18 cellular contexts compared by ENCODE assay signal in genomic region chr11:84194696-84195095, GRCh38.
"Had no signal": no experiment of that assay in that cellular context is flagged by ENCODE, and none has a peak within 500 bp of the region (broad histone marks: within the 10 kb centered on the region; RNA-seq: fewer than 3 reads in every experiment).

No MANE protein-coding gene starts in this region.

- H3K27me3 ChIP-seq: dorsolateral prefrontal cortex, esophagus muscularis mucosa, foreskin keratinocyte, gastroesophageal sphincter, heart left ventricle, hepatocyte, left lung had no signal

- H3K9me3 ChIP-seq: gastroesophageal sphincter had no signal

- H3K36me3 ChIP-seq: esophagus muscularis mucosa, gastroesophageal sphincter, heart left ventricle, left lung had no signal

- H3K4me3 ChIP-seq: coronary artery, dorsolateral prefrontal cortex, esophagus muscularis mucosa, gastroesophageal sphincter, heart left ventricle, hepatocyte, left lung, lung had no signal

- H3K27ac ChIP-seq: coronary artery, esophagus muscularis mucosa, foreskin keratinocyte, gastroesophageal sphincter, heart left ventricle, hepatocyte, left lung had no signal

- H3K4me1 ChIP-seq: foreskin keratinocyte, heart left ventricle had no signal

- ATAC-seq: foreskin keratinocyte, gastroesophageal sphincter, heart left ventricle, left cardiac atrium, left lung, left ventricle myocardium superior had no signal

- DNase-seq: dermis blood vessel endothelial cell; dorsolateral prefrontal cortex; effector CD4-positive, alpha-beta T cell; effector memory CD4-positive, alpha-beta T cell; foreskin keratinocyte; hypothalamus; left cardiac atrium; left ventricle myocardium superior; mammary epithelial cell; mesendoderm; midbrain had no signal
